ENCODE assay signal across 9 cellular contexts in genomic region chr14:69877492-69877891, GRCh38. TPM values are rescaled to one million over a fixed set of nuclear protein-coding genes. Genes with fewer than 3 reads are reported as not detected.
DNase-seq lines count a peak whose midpoint lies in the region; ATAC-seq, FAIRE-seq and TF ChIP-seq lines count a peak whose summit lies in the region.
"Had no signal": no experiment of that assay in that cellular context is flagged by ENCODE, and none has a peak within 500 bp of the region (broad histone marks: within the 10 kb centered on the region; RNA-seq: fewer than 3 reads in every experiment).

No MANE protein-coding gene starts in this region.

- H3K27ac ChIP-seq in small intestine (ENCODE audit: low read depth in 1 of 2, low read length in 1 of 2): no peak overlapping the region

- H3K4me1 ChIP-seq in small intestine (ENCODE audit: control insufficient read depth in 2 of 2, insufficient read depth in 1 of 2, low read depth in 1 of 2, low read length in 1 of 2): no peaks in the 10 kb centered on the region

- no peak for ATAC-seq in HG02588 (IDR thresholded peaks at IDR 0.05; ENCODE audit: unreplicated experiment)

- TF ChIP-seq POLR2A in erythroblast (IDR thresholded peaks at IDR 0.05; ENCODE audit: low read length): no peak

- no peak for FAIRE-seq in small intestine (lab: Jason Lieb, UNC)

- 24 to 41% (median 35%) methylated on average over 2 of the region's 2 CpGs for WGBS in small intestine, 3 donors

- peaks cover 15 to 18% of the 10 kb centered on the region in 2 donors for H3K27me3 ChIP-seq in small intestine (ENCODE audit: control insufficient read depth in 2 of 2, insufficient read depth in 2 of 2, low read length in 2 of 2)

- H3K36me3 ChIP-seq in small intestine (ENCODE audit: control insufficient read depth in 2 of 2, insufficient read depth in 2 of 2, low read length in 2 of 2): no peaks in the 10 kb centered on the region

- no peaks in the 10 kb centered on the region for H3K9me3 ChIP-seq in small intestine (ENCODE audit: control insufficient read depth, low read depth)

- DNase-seq in NCI-H1436 (lab: John Stamatoyannopoulos, UW): peak; percentile 14
- no peak for DNase-seq in NCI-H1436 treated with DMSO at 0.1 percent for 48 hours (lab: John Stamatoyannopoulos, UW)
- peak; percentile 32 for DNase-seq in NCI-H774 (lab: John Stamatoyannopoulos, UW)
- DNase-seq in erythroblast (lab: John Stamatoyannopoulos, UW): peak; percentile 13 to 34
- peak; percentile 21 for DNase-seq in small intestine
- DNase-seq in NCI-H226: no peak
- DNase-seq in activated gamma-delta T cell treated with Interleukin-2 at 50 U/mL for 16 hours: no peak

- no peak overlapping the region for H3K4me3 ChIP-seq in small intestine (ENCODE audit: low read depth in 1 of 2, low read length in 2 of 2)

RNA-seq across cellular contexts. Expression of gene SMOC1, which starts 1.7 kb away (rescaled TPM):
- polyA plus RNA-seq in small intestine: 1 to 10 TPM in 1 of 3 donors, under 1 TPM in 1, not detected in 1; 0.94 to 3.5 TPM
- polyA plus RNA-seq: BJ had no signal

Comparison
In these comparisons a context has a peak if more than half of its experiments do, and no peak if none do; other contexts are left out.
1. DNase-seq: peak in NCI-H1436 (single experiment), NCI-H774 (single experiment), erythroblast (2 of 2) and small intestine (single experiment); none in NCI-H1436 treated with DMSO at 0.1 percent for 48 hours (single experiment), NCI-H226 (single experiment) and activated gamma-delta T cell treated with Interleukin-2 at 50 U/mL for 16 hours (single experiment).